8 cellular contexts compared by ENCODE assay signal in genomic region chr17:37643118-37643766, GRCh38. TPM values are rescaled to one million over a fixed set of nuclear protein-coding genes. Genes with fewer than 3 reads are reported as not detected.
A peak's percentile ranks its signal among the peaks of the same experiment; 100 is the strongest.
DNase-seq lines count a peak whose midpoint lies in the region; ATAC-seq and TF ChIP-seq lines count a peak whose summit lies in the region.

DDX52 (minus strand) TSS chr17:37643446; CDS start chr17:37643420, 26 bp downstream.

- H3K27ac Mint-ChIP-seq in Caco-2 (ENCODE audit: unreplicated experiment): peak within 1 kb of the TSS; percentile 65

- intact Hi-C loops in Caco-2 (cut with micrococcal nuclease; ENCODE audit: unreplicated experiment): no loop called here
- intact Hi-C loops in esophagus muscularis mucosa (cut with DNase I): loop anchor here (10.0 kb wide), 1 partner anchor 102 kb away; the partner anchor contains the start of gene HNF1B

- H3K9me2 ChIP-seq in Karpas-422 (replicated peaks; ENCODE audit: insufficient read depth, low read length): no peaks in the 10 kb centered on the region

- WGBS in esophagus muscularis mucosa: under 1% methylated on average over 43 of the region's 43 CpGs

- no peaks in the 10 kb centered on the region for H3K27me3 Mint-ChIP-seq in Caco-2 (ENCODE audit: insufficient read depth, unreplicated experiment)
- H3K27me3 Mint-ChIP-seq in activated T-cell treated with anti-CD3 and anti-CD28 coated beads, Interleukin-2, amount 50 U/mL, for 4 hours (ENCODE audit: low read depth): peaks cover 34% of the 10 kb centered on the region

- peak within 1 kb of the TSS; percentile 98 for H2AFZ ChIP-seq in Karpas-422 (ENCODE audit: low read length)

- no peaks in the 10 kb centered on the region for H3K9me3 Mint-ChIP-seq in Caco-2 (ENCODE audit: unreplicated experiment)
- no peaks in the 10 kb centered on the region for H3K9me3 Mint-ChIP-seq in activated T-cell treated with anti-CD3 and anti-CD28 coated beads, Interleukin-2, amount 50 U/mL, for 4 hours

- H3K4me3 Mint-ChIP-seq in Caco-2 (ENCODE audit: unreplicated experiment): peak within 1 kb of the TSS; percentile 92
- peak within 1 kb of the TSS; percentile 98 for H3K4me3 Mint-ChIP-seq in activated T-cell treated with anti-CD3 and anti-CD28 coated beads, Interleukin-2, amount 50 U/mL, for 4 hours

- H3K9me3 ChIP-seq in Caco-2 (no peaks in the 10 kb centered on the region), Karpas-422 (ENCODE audit: low read length) (no peaks in the 10 kb centered on the region), Peyer's patch (no peaks in the 10 kb centered on the region), esophagus muscularis mucosa (no peaks in the 10 kb centered on the region), muscle layer of colon (ENCODE audit: low read length) (no peaks in the 10 kb centered on the region)

- peaks cover 17% of the 10 kb centered on the region for H3K4me1 ChIP-seq in Caco-2
- H3K4me1 ChIP-seq in Karpas-422 (ENCODE audit: low read length): peaks cover 16% of the 10 kb centered on the region
- peaks cover 0 to 15% (median 4%) of the 10 kb centered on the region in 4 donors for H3K4me1 ChIP-seq in Peyer's patch
- H3K4me1 ChIP-seq in esophagus muscularis mucosa: peaks cover 18 to 49% (median 42%) of the 10 kb centered on the region in 4 donors
- H3K4me1 ChIP-seq in muscle layer of colon (ENCODE audit: insufficient read depth, low read length): peaks cover 21% of the 10 kb centered on the region

- peak within 1 kb of the TSS; percentile 85 for H3K9ac ChIP-seq in Karpas-422 (ENCODE audit: low read length)
- peak within 1 kb of the TSS; percentile 47 for H3K9ac ChIP-seq in muscle layer of colon (ENCODE audit: low read length)

- DNase-seq in Caco-2 (peak; percentile 94 to 95), Karpas-422 (peak; percentile 98), Peyer's patch (peak; percentile 90 to 97 (median 94)), esophagus muscularis mucosa (ENCODE audit: extremely low spot score) (peak; percentile 97)
- peak; percentile 80 for DNase-seq in activated T-cell treated with anti-CD3 and anti-CD28 coated beads, Interleukin-2, amount 50 U/mL, for 4 hours
- DNase-seq in stimulated activated CD8-positive, alpha-beta memory T cell treated with anti-CD3 and anti-CD28 coated beads, Interleukin-4, amount 100 ng/mL, for 48 hours: peak; percentile 90

- peaks cover 7% of the 10 kb centered on the region; the same call in 1 of the 2 replicates for H4K20me1 ChIP-seq in Karpas-422 (ENCODE audit: insufficient read depth, low read depth, low read length)

- peak within 1 kb of the TSS; percentile 29; the same call in 1 of the 2 replicates for H3K27ac ChIP-seq in Karpas-422 (ENCODE audit: low read length)
- peak within 1 kb of the TSS; percentile 80 to 88 (median 82) for H3K27ac ChIP-seq in Peyer's patch
- peak within 1 kb of the TSS; percentile 87 to 92 (median 89) for H3K27ac ChIP-seq in esophagus muscularis mucosa (replicated peaks in 1 of 4)
- peak within 1 kb of the TSS; percentile 77 for H3K27ac ChIP-seq in muscle layer of colon (ENCODE audit: low read depth, low read length)

- H3K36me3 Mint-ChIP-seq in Caco-2 (ENCODE audit: insufficient read depth, unreplicated experiment): peaks cover 48% of the 10 kb centered on the region
- peaks cover 19% of the 10 kb centered on the region for H3K36me3 Mint-ChIP-seq in activated T-cell treated with anti-CD3 and anti-CD28 coated beads, Interleukin-2, amount 50 U/mL, for 4 hours (ENCODE audit: insufficient read depth)

- no peak for TF ChIP-seq EP300 in esophagus muscularis mucosa (IDR thresholded peaks at IDR 0.05)

- H3K4me1 Mint-ChIP-seq in Caco-2 (ENCODE audit: low read depth, unreplicated experiment): peaks cover 41% of the 10 kb centered on the region
- peaks cover 36% of the 10 kb centered on the region for H3K4me1 Mint-ChIP-seq in activated T-cell treated with anti-CD3 and anti-CD28 coated beads, Interleukin-2, amount 50 U/mL, for 4 hours (ENCODE audit: low read depth)

- no TSS peak for BruUV-seq in Caco-2 (replicated peaks; lab: Mats Ljungman, UMichigan)

- peak; percentile 82 for ATAC-seq in GM21528 (IDR thresholded peaks at IDR 0.05; ENCODE audit: low FRiP score, unreplicated experiment)
- ATAC-seq in activated T-cell treated with anti-CD3 and anti-CD28 coated beads, Interleukin-2, amount 50 U/mL, for 4 hours: peak; percentile 98 to 99

- peaks cover 49% of the 10 kb centered on the region for H3K79me2 ChIP-seq in Karpas-422 (ENCODE audit: low read length)

- H3K27me3 ChIP-seq in Caco-2 (replicated peaks; ENCODE audit: control insufficient read depth, insufficient read depth, low read length) (no peaks in the 10 kb centered on the region), Karpas-422 (ENCODE audit: low read length) (no peaks in the 10 kb centered on the region), Peyer's patch (no peaks in the 10 kb centered on the region), esophagus muscularis mucosa (peaks cover 0 to 14% (median 0%) of the 10 kb centered on the region in 4 donors), muscle layer of colon (ENCODE audit: control insufficient read depth in 1 of 2, insufficient read depth in 2 of 2, low read length in 2 of 2) (no peaks in the 10 kb centered on the region)

- TF ChIP-seq CTCF in Caco-2 (IDR thresholded peaks at IDR 0.05; ENCODE audit: insufficient read depth in 1 of 2, low read depth in 1 of 2, low read length in 1 of 2, severe bottlenecking in 1 of 2, unreplicated experiment in 1 of 2): peak in 1 of 2 experiments; percentile 31
- TF ChIP-seq CTCF in Peyer's patch (IDR thresholded peaks at IDR 0.05): peak in 1 of 6 experiments; percentile 14
- no peak for TF ChIP-seq CTCF in esophagus muscularis mucosa (IDR thresholded peaks at IDR 0.05)

- POLR2A ChIA-PET in Caco-2 (lab: Charles Lee): interaction anchor here (1.0 kb wide), 1 partner anchor 101 kb away, joined by 5 read pairs; the partner anchor contains the start of gene HNF1B

- H3K4me2 ChIP-seq in Karpas-422 (ENCODE audit: low read depth, low read length, poor library complexity, severe bottlenecking): peak within 1 kb of the TSS; percentile 95

- H3K4me3 ChIP-seq in Caco-2 (ENCODE audit: low read depth, low read length) (peak within 1 kb of the TSS; percentile 88), Karpas-422 (ENCODE audit: low read length) (peak within 1 kb of the TSS; percentile 88), Peyer's patch (peak within 1 kb of the TSS; percentile 65 to 84 (median 75)), esophagus muscularis mucosa (peak within 1 kb of the TSS; percentile 66 to 93 (median 78)), muscle layer of colon (ENCODE audit: low read depth in 1 of 2, low read length in 2 of 2) (peak within 1 kb of the TSS; percentile 76 to 78)

- CTCF ChIA-PET in Caco-2 (lab: Charles Lee): no interaction called here

- peak in 1 of 2 donors; percentile 69 for TF ChIP-seq POLR2A in Peyer's patch (IDR thresholded peaks at IDR 0.05)
- no peak for TF ChIP-seq POLR2A in esophagus muscularis mucosa (IDR thresholded peaks at IDR 0.05; ENCODE audit: low read depth)

- H3K36me3 ChIP-seq in Caco-2 (ENCODE audit: control insufficient read depth, insufficient read depth, low read length): no peaks in the 10 kb centered on the region
- H3K36me3 ChIP-seq in Karpas-422 (ENCODE audit: insufficient read depth, low read length): peaks cover 22% of the 10 kb centered on the region
- H3K36me3 ChIP-seq in Peyer's patch: peaks cover 0 to 20% (median 0%) of the 10 kb centered on the region in 3 donors
- H3K36me3 ChIP-seq in esophagus muscularis mucosa: peaks cover 0 to 32% (median 17%) of the 10 kb centered on the region in 4 donors
- H3K36me3 ChIP-seq in muscle layer of colon (ENCODE audit: insufficient read depth, low read length): peaks cover 2% of the 10 kb centered on the region

RNA-seq across cellular contexts. Expression of gene DDX52, which starts in this region (rescaled TPM):
- total RNA-seq in Caco-2 (2022): 78.7 and 85.1 TPM in 2 replicates
- total RNA-seq in Karpas-422 (2014; rRNA removed; shearing (Covaris generic); ENCODE audit: low replicate concordance): 24.1 and 40.8 TPM in 2 replicates
- total RNA-seq in Peyer's patch: 10 to 100 TPM; 30.2 to 54.6 (median 43.0) TPM
- total RNA-seq in activated T-cell treated with anti-CD3 and anti-CD28 coated beads, Interleukin-2, amount 50 U/mL, for 4 hours: 10 to 100 TPM; 34.1 to 43.4 (median 36.2) TPM
- 10 to 100 TPM; 13.1 to 17.9 (median 14.1) TPM for total RNA-seq in esophagus muscularis mucosa

Comparison
In these comparisons a context has a peak if more than half of its experiments do, and no peak if none do; other contexts are left out.
1. Peak in every context shown above with its lines: DNase-seq, ATAC-seq, H3K4me3 ChIP-seq and H3K27ac ChIP-seq.
2. H3K27ac ChIP-seq: peak in every context shown above with its lines; median percentile 89 in esophagus muscularis mucosa; 82 in Peyer's patch; 77 in muscle layer of colon; 29 in Karpas-422.